In the genomic region with DNA sequence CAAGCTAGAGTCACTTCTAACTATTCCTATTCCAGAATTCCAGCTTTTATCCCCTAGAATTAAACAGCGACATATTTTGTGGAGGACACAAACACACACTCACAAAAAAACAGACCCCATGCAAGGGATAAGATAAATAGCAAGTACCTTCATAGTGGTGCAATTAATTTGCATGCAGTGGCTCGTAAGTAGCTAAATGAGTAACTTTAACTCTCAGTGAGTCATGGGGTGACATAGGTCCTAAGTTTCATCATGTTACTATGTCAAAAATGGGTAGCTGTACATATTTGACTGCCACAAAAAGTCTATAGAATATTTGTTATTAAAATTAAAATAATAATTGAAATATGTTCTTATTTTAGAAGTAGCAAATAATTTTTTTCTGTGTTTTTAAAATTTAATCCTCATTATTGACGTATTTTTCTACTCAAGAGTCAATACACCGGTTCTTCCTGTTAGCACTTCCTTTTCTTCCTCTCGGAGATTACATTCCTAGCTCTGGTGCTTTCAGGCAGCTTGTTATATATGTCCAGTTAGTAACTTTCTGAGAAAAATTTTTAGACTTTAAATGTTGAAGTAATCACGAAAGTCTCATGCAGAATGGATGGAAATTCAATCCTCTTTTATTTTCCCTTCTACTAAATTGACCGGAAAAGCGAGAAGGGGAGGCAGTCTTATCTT, we compare ENCODE assay signal across 15 cellular contexts.
DNase-seq lines count a peak whose midpoint lies in the region; ATAC-seq and TF ChIP-seq lines count a peak whose summit lies in the region.
"Had no signal": no experiment of that assay in that cellular context is flagged by ENCODE, and none has a peak within 500 bp of the region (broad histone marks: within the 10 kb centered on the region; RNA-seq: fewer than 3 reads in every experiment).

No MANE protein-coding gene starts in this region.

- ATAC-seq in GM18508 (IDR thresholded peaks at IDR 0.05; ENCODE audit: insufficient read depth, unreplicated experiment) (peak; percentile 97), GM21360 (IDR thresholded peaks at IDR 0.05; ENCODE audit: unreplicated experiment) (peak; percentile 98), HG03064 (IDR thresholded peaks at IDR 0.05; ENCODE audit: low read depth, unreplicated experiment) (peak; percentile 95), GM21515 (IDR thresholded peaks at IDR 0.05; ENCODE audit: unreplicated experiment) (no peak)
- ATAC-seq: activated CD8-positive, alpha-beta memory T cell treated with anti-CD3 and anti-CD28 coated beads, Interleukin-2, amount 10 ng/mL, durations not matched to agents 7 days and 5 days; activated naive CD8-positive, alpha-beta T cell treated with anti-CD3 and anti-CD28 coated beads, Interleukin-2, amount 50 U/mL, for 24 hours; HepG2 had no signal

- peak; percentile 1 for DNase-seq in RPMI7951 (ENCODE audit: low read depth)
- no peak for DNase-seq in GM10266 (ENCODE audit: extremely low spot score)
- DNase-seq in KBM-7: no peak
- DNase-seq in NCI-H1092 (lab: John Stamatoyannopoulos, UW): no peak
- DNase-seq: activated CD8-positive, alpha-beta memory T cell treated with anti-CD3 and anti-CD28 coated beads, Interleukin-2, amount 10 ng/mL, durations not matched to agents 7 days and 5 days; activated naive CD8-positive, alpha-beta T cell treated with anti-CD3 and anti-CD28 coated beads, Interleukin-2, amount 50 U/mL, for 24 hours; NCI-H1436; NCI-H748 treated with DMSO at 0.1 percent for 48 hours; posterior cingulate gyrus; SHP77 treated with DMSO at 0.1 percent for 48 hours had no signal

- no peak for TF ChIP-seq CTCF in GM10266 (IDR thresholded peaks at IDR 0.05; ENCODE audit: control insufficient read depth, insufficient read depth, low read depth, missing control alignments)

- in situ Hi-C loops in KBM-7 (cut with MboI; ENCODE audit: low pct_unique_long_range_greater_than_20kb, low sequenced_read_pairs): no loop called here
